1 cellular context compared by ENCODE assay signal in genomic region chr4:101259876-101260275, GRCh38.
TF ChIP-seq lines count a peak whose summit lies in the region.

No MANE protein-coding gene starts in this region.

TF ChIP-seq in SK-N-SH treated with all-trans-retinoic acid at 6 μM for 48 hours, 23 proteins besides CTCF, POLR2A, EP300 and RAD21 (continued from another document):
- no peak for TF ChIP-seq ZNF8 (CRISPR knock-in tag; IDR thresholded peaks at IDR 0.05)
